Comparison of ENCODE assay signal across 8 cellular contexts in the genomic region with DNA sequence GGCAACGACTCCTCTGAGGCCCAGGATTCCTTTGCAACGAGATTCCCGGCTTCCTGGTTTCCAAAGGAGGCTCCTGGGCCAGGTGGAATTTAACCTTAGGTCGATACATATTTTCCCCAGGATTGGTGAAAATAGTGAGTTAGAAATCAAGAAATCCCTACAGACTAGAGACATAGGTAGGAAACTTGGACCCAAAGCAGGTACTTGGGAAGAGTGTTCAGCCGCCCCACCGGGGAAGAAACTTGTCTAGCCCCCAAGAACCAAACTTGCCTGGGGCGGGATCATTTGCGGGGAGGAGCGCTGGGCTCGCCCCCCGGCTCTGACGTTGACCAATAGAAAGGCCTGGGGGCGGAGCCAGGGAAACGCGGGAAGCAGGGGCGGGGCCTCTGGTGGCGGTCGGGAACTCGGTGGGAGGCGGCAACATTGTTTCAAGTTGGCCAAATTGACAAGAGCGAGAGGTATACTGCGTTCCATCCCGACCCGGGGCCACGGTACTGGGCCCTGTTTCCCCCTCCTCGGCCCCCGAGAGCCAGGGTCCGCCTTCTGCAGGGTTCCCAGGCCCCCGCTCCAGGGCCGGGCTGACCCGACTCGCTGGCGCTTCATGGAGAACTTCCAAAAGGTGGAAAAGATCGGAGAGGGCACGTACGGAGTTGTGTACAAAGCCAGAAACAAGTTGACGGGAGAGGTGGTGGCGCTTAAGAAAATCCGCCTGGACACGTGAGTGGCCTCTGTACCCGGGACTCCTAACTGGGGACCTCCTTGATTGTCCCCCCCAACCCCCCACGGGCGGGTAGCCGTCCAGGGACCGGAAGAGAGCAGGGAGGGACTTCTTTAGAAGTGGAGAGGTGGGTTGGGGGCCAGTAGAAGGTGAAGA. TPM values are rescaled to one million over a fixed set of nuclear protein-coding genes. Genes with fewer than 3 reads are reported as not detected.
DNase-seq lines count a peak whose midpoint lies in the region.

A gene (plus strand): TSS at position 423 of the 874 bp plus-strand sequence. CDS start 179 bp downstream, at position 602.

- peak within 1 kb of the TSS; percentile 66 for H2AK5ac ChIP-seq in neuronal stem cell (ENCODE audit: low read depth, low read length)

- H3K4me2 ChIP-seq in neuronal stem cell (ENCODE audit: insufficient read depth, low read length, poor library complexity, severe bottlenecking) = peak within 1 kb of the TSS; percentile 79

- H3K27me3 ChIP-seq in HAP-1 (ENCODE audit: low read depth) (no peaks in the 10 kb centered on the region), MG63 (no peaks in the 10 kb centered on the region), SJSA1 (replicated peaks) (no peaks in the 10 kb centered on the region), neuronal stem cell (ENCODE audit: control insufficient read depth in 3 of 3, insufficient read depth in 3 of 3, low read depth in 1 of 3, low read length in 3 of 3) (no peaks in the 10 kb centered on the region), subcutaneous abdominal adipose tissue (ENCODE audit: control insufficient read depth in 5 of 5, insufficient read depth in 4 of 5, low read length in 5 of 5) (no peaks in the 10 kb centered on the region)

- peak within 1 kb of the TSS; percentile 96 for H3K18ac ChIP-seq in neuronal stem cell (ENCODE audit: low read length)

- H2BK5ac ChIP-seq in neuronal stem cell (ENCODE audit: low read length) = peak within 1 kb of the TSS; percentile 70

- peak within 1 kb of the TSS; percentile 57 for H3K27ac ChIP-seq in SJSA1
- H3K27ac ChIP-seq in neuronal stem cell (replicated peaks; ENCODE audit: low read length) = peak within 1 kb of the TSS; percentile 80
- peak within 1 kb of the TSS; percentile 61 for H3K27ac ChIP-seq in subcutaneous abdominal adipose tissue (ENCODE audit: low read depth, low read length)

- H2BK120ac ChIP-seq in neuronal stem cell (ENCODE audit: low read depth, low read length) = no peak within 1 kb of the TSS

- H3K9ac ChIP-seq in neuronal stem cell (ENCODE audit: low read depth, low read length, poor library complexity) = peak within 1 kb of the TSS; percentile 84
- H3K9ac ChIP-seq in subcutaneous abdominal adipose tissue (ENCODE audit: low read length in 5 of 5) = peak within 1 kb of the TSS; percentile 80 to 89 (median 86)

- peak; percentile 72 for DNase-seq in GDM1 (lab: John Stamatoyannopoulos, UW)
- DNase-seq in HAP-1 (ENCODE audit: low spot score in 2 of 2) = peak; percentile 91 to 97
- DNase-seq in MG63 = peak; percentile 88
- peak; percentile 84 to 92 for DNase-seq in SJSA1 (ENCODE audit: low read depth in 1 of 2, low spot score in 2 of 2)
- peak; percentile 81 for DNase-seq in activated gamma-delta T cell treated with anti-CD3 and anti-CD28 coated beads, Interleukin-2, amount 50 U/mL, for 16 hours (ENCODE audit: low read depth)
- peak; percentile 90 for DNase-seq in foreskin melanocyte
- DNase-seq in neuronal stem cell (ENCODE audit: low spot score) = peak; percentile 89

- H2AFZ ChIP-seq in neuronal stem cell (ENCODE audit: low read length) = peak within 1 kb of the TSS; percentile 97

- no CpG with 5 or more reads among the region's 45 CpGs for WGBS in neuronal stem cell (ENCODE audit: extremely low coverage in 2 of 2, insufficient read length in 2 of 2, insufficient replicate concordance in 1 of 2), 2 donors

- in situ Hi-C loops in HAP-1 (cut with MboI; ENCODE audit: low sequenced_read_pairs) = no loop called here

- peak within 1 kb of the TSS; percentile 20 for H3K23ac ChIP-seq in neuronal stem cell (ENCODE audit: low read depth, low read length, poor library complexity)

- H2BK12ac ChIP-seq in neuronal stem cell (ENCODE audit: low read length) = no peak within 1 kb of the TSS

- peaks cover 1% of the 10 kb centered on the region for H3K79me1 ChIP-seq in neuronal stem cell (ENCODE audit: low read depth, low read length)

- H3K36me3 ChIP-seq in HAP-1 (replicated peaks) (peaks cover 22% of the 10 kb centered on the region), MG63 (peaks cover 32% of the 10 kb centered on the region), SJSA1 (peaks cover 34% of the 10 kb centered on the region), neuronal stem cell (replicated peaks in 1 of 2; ENCODE audit: control insufficient read depth in 2 of 2, insufficient read depth in 2 of 2, low read length in 2 of 2) (peaks cover 14 to 41% of the 10 kb centered on the region in 2 donors), subcutaneous abdominal adipose tissue (ENCODE audit: control insufficient read depth in 5 of 5, insufficient read depth in 5 of 5, low read length in 5 of 5) (peaks cover 0 to 9% (median 4%) of the 10 kb centered on the region in 5 donors)

- peaks cover 5% of the 10 kb centered on the region; the same call in 1 of the 2 replicates for H3K4me1 ChIP-seq in HAP-1
- H3K4me1 ChIP-seq in SJSA1 (replicated peaks) = peaks cover 19% of the 10 kb centered on the region
- peaks cover 8 to 20% of the 10 kb centered on the region in 2 donors for H3K4me1 ChIP-seq in neuronal stem cell (ENCODE audit: control insufficient read depth in 2 of 2, insufficient read depth in 1 of 2, low read depth in 1 of 2, low read length in 2 of 2)
- peaks cover 0 to 21% (median 17%) of the 10 kb centered on the region in 5 donors for H3K4me1 ChIP-seq in subcutaneous abdominal adipose tissue (ENCODE audit: control insufficient read depth in 5 of 5, insufficient read depth in 5 of 5, low read length in 5 of 5)

- peak within 1 kb of the TSS; percentile 19 for H2BK15ac ChIP-seq in neuronal stem cell (ENCODE audit: low read length)

- H3K4me3 ChIP-seq in HAP-1 = peak within 1 kb of the TSS; percentile 87
- H3K4me3 ChIP-seq in MG63 = peak within 1 kb of the TSS; percentile 86
- peak within 1 kb of the TSS; percentile 60 for H3K4me3 ChIP-seq in SJSA1
- H3K4me3 ChIP-seq in neuronal stem cell (ENCODE audit: low read length in 2 of 2) = peak within 1 kb of the TSS; percentile 82 to 95
- H3K4me3 ChIP-seq in subcutaneous abdominal adipose tissue (ENCODE audit: low read depth in 1 of 5, low read length in 5 of 5) = peak within 1 kb of the TSS; percentile 86 to 92 (median 90)

- H3K4ac ChIP-seq in neuronal stem cell (ENCODE audit: low read length) = peak within 1 kb of the TSS; percentile 5

- H3K9me3 ChIP-seq in HAP-1 = no peaks in the 10 kb centered on the region
- 0 out of 2 replicates have a peak, but pooled peaks cover 3% of the 10 kb centered on the region for H3K9me3 ChIP-seq in MG63
- H3K9me3 ChIP-seq in SJSA1 (replicated peaks) = no peaks in the 10 kb centered on the region
- H3K9me3 ChIP-seq in neuronal stem cell (replicated peaks in 1 of 2; ENCODE audit: control insufficient read depth in 2 of 2, insufficient read depth in 1 of 2, low read depth in 1 of 2, low read length in 2 of 2) = no peaks in the 10 kb centered on the region
- H3K9me3 ChIP-seq in subcutaneous abdominal adipose tissue (ENCODE audit: control insufficient read depth in 5 of 5, low read length in 5 of 5) = no peaks in the 10 kb centered on the region

- no peak within 1 kb of the TSS for H4K8ac ChIP-seq in neuronal stem cell (ENCODE audit: low read depth, low read length)

- no peak within 1 kb of the TSS for H4K91ac ChIP-seq in neuronal stem cell (ENCODE audit: low read depth, low read length, poor library complexity)

- H3K14ac ChIP-seq in neuronal stem cell (ENCODE audit: low read length) = no peak within 1 kb of the TSS

RNA-seq across cellular contexts. Expression of the gene that starts here (rescaled TPM):
- total RNA-seq in MG63 (2014; rRNA removed; shearing (Covaris generic); ENCODE audit: low replicate concordance) = 40.9 and 41.8 TPM in 2 replicates
- 74.4 and 82.1 TPM in 2 replicates for total RNA-seq in SJSA1 (2014; rRNA removed; shearing (Covaris generic))
- polyA plus RNA-seq in neuronal stem cell (2013, experiment 1 of 2) = 69.3 TPM
- 71.8 TPM for polyA plus RNA-seq in neuronal stem cell (2013, experiment 2 of 2)

Comparison
In these comparisons a context has a peak if more than half of its experiments do, and no peak if none do; other contexts are left out.
1. Peak in every context shown above with its lines: DNase-seq, H3K4me3 ChIP-seq and H3K27ac ChIP-seq.